8 cellular contexts compared by ENCODE assay signal in the genomic region with DNA sequence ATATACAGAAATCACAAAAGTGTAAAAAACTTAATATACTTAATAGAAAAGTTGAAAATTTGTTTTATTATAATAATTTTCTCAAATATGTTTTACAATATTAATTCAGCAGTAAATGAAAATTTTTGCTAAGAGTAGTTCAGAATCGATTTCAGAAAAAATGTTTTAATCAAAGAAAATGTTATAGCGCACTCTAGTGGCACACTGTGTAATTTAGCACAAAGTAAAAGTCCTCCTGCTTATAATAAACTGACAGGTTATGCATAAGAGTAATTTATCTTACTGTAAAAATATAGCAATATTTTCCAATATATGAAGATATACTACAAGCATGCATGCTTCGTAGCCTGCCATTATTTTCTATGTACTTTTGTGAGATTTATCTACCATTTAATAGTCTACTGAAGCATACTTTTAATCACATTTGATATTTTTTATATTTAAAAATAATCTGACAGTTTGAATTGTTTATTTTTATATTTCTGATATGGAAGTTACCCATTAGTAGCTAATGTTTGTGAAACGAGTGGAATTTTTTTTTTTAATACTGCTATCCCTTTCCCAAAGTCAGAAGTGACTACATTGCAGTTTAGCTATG.
DNase-seq lines count a peak whose midpoint lies in the region; ATAC-seq lines count a peak whose summit lies in the region.

No MANE protein-coding gene starts in this region.

- peaks cover 0 to 2% of the 10 kb centered on the region in 2 donors for H3K9me3 Mint-ChIP-seq in activated naive CD4-positive, alpha-beta T cell treated with anti-CD3 and anti-CD28 coated beads, Interleukin-2, amount 50 U/mL, for 72 hours

- ATAC-seq in HG02885 (IDR thresholded peaks at IDR 0.05; ENCODE audit: poor library complexity, unreplicated experiment) (peak; percentile 67), GM19463 (IDR thresholded peaks at IDR 0.05; ENCODE audit: unreplicated experiment) (no peak)
- no peak for ATAC-seq in activated naive CD4-positive, alpha-beta T cell treated with anti-CD3 and anti-CD28 coated beads, Interleukin-2, amount 50 U/mL, for 72 hours

- no peaks in the 10 kb centered on the region for H3K36me3 Mint-ChIP-seq in activated naive CD4-positive, alpha-beta T cell treated with anti-CD3 and anti-CD28 coated beads, Interleukin-2, amount 50 U/mL, for 72 hours

- DNase-seq in DMS53 treated with DMSO at 0.1 percent for 48 hours (lab: John Stamatoyannopoulos, UW; ENCODE audit: unreplicated experiment): peak; percentile 29
- DNase-seq in amniotic epithelial cell (ENCODE audit: low read depth): peak; percentile 4
- DNase-seq in medulla oblongata (ENCODE audit: extremely low spot score): peak; percentile 37
- DNase-seq in occipital lobe (lab: John Stamatoyannopoulos, UW): no peak
- DNase-seq in stimulated activated CD4-positive, alpha-beta T cell treated with anti-CD3 and anti-CD28 coated beads, Interleukin-4, amount 100 ng/mL, for 24 hours: no peak
- DNase-seq in activated naive CD4-positive, alpha-beta T cell treated with anti-CD3 and anti-CD28 coated beads, Interleukin-2, amount 50 U/mL, for 72 hours (ENCODE audit: low spot score in 2 of 2): no peak

- no peak overlapping the region for H3K27ac Mint-ChIP-seq in activated naive CD4-positive, alpha-beta T cell treated with anti-CD3 and anti-CD28 coated beads, Interleukin-2, amount 50 U/mL, for 72 hours

Comparison
In these comparisons a context has a peak if more than half of its experiments do, and no peak if none do; other contexts are left out.
1. DNase-seq: peak in DMS53 treated with DMSO at 0.1 percent for 48 hours (single experiment), amniotic epithelial cell (single experiment) and medulla oblongata (single experiment); none in occipital lobe (single experiment), stimulated activated CD4-positive, alpha-beta T cell treated with anti-CD3 and anti-CD28 coated beads, Interleukin-4, amount 100 ng/mL, for 24 hours (single experiment) and activated naive CD4-positive, alpha-beta T cell treated with anti-CD3 and anti-CD28 coated beads, Interleukin-2, amount 50 U/mL, for 72 hours (0 of 2).